1 cellular context compared by ENCODE assay signal in the genomic region with DNA sequence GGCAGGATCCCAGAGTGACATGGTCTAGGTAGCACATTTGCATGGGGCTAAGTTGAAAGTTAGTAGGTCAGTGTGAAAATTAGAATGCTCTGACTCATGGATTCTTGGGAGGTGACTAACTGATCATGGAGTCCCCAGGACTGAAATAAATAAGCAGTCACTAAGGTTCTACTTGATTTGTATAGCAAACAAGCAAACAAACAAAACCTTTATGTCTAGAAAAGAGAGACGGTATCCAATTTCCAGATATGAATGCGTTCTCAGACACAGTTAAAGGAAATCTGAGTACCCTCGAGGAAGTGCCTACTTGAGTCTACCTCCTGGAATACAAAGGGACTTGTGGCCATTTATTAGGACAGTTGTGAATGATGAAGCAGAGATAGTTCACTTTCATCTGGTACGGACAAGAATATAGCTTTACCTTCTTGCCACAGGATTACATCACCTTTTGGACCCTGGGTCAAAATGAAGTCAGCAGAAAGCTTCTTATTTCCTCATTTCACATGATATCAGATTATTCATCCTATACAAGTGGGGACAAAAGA.
TF ChIP-seq lines count a peak whose summit lies in the region.

No MANE protein-coding gene starts in this region.

TF ChIP-seq in K562, 482 proteins besides CTCF, POLR2A, EP300 and RAD21 (continued from another document and continues in another):
- TF ChIP-seq PURB (CRISPR knock-in tag; IDR thresholded peaks at IDR 0.05; ENCODE audit: low read depth) (no peak), MEIS2 (IDR thresholded peaks at IDR 0.05; ENCODE audit: partially characterized antibody) (peak; percentile 38), PHB2 (IDR thresholded peaks at IDR 0.05; ENCODE audit: low read depth) (no peak), GATAD2B (IDR thresholded peaks at IDR 0.05; ENCODE audit: borderline replicate concordance) (no peak), RBM15 (IDR thresholded peaks at IDR 0.05; ENCODE audit: insufficient read depth, low read length) (no peak), ARHGAP35 (IDR thresholded peaks at IDR 0.05; ENCODE audit: partially characterized antibody) (no peak), SP2 (IDR thresholded peaks at IDR 0.05; ENCODE audit: extremely low read depth, low read depth, low read length, poor library complexity, severe bottlenecking) (no peak), SMARCA4 (IDR thresholded peaks at IDR 0.05) (no peak), NCOR1 (IDR thresholded peaks at IDR 0.05) (no peak), PHB (CRISPR knock-in tag; IDR thresholded peaks at IDR 0.05) (no peak), ZNF140 (CRISPR knock-in tag; IDR thresholded peaks at IDR 0.05) (no peak), MIER1 (IDR thresholded peaks at IDR 0.05; ENCODE audit: low read depth) (no peak), TGIF2 (CRISPR knock-in tag; IDR thresholded peaks at IDR 0.05) (no peak), CHD2 (IDR thresholded peaks at IDR 0.05; ENCODE audit: low read depth, low read length) (no peak), SPI1 (IDR thresholded peaks at IDR 0.05; ENCODE audit: borderline replicate concordance, low read depth, low read length) (no peak), ZC3H4 (CRISPR knock-in tag; IDR thresholded peaks at IDR 0.05; ENCODE audit: borderline replicate concordance) (no peak), PCBP1 (IDR thresholded peaks at IDR 0.05; ENCODE audit: low read depth, low read length, poor library complexity, severe bottlenecking) (no peak), ZNF436 (CRISPR knock-in tag; IDR thresholded peaks at IDR 0.05) (no peak), TBP (optimal IDR thresholded peaks at IDR 0.05; ENCODE audit: low read depth, low read length) (no peak), HEY1 (CRISPR knock-in tag; IDR thresholded peaks at IDR 0.05; ENCODE audit: borderline replicate concordance) (no peak), NELFE (IDR thresholded peaks at IDR 0.05; ENCODE audit: insufficient read depth, insufficient read length) (no peak), CBX2 (IDR thresholded peaks at IDR 0.05; ENCODE audit: insufficient read depth, low read length, poor library complexity, severe bottlenecking) (no peak), MAFK (IDR thresholded peaks at IDR 0.05; ENCODE audit: low read length) (no peak; the same call in 1 of the 2 replicates)
- TF ChIP-seq, protein P1, sequence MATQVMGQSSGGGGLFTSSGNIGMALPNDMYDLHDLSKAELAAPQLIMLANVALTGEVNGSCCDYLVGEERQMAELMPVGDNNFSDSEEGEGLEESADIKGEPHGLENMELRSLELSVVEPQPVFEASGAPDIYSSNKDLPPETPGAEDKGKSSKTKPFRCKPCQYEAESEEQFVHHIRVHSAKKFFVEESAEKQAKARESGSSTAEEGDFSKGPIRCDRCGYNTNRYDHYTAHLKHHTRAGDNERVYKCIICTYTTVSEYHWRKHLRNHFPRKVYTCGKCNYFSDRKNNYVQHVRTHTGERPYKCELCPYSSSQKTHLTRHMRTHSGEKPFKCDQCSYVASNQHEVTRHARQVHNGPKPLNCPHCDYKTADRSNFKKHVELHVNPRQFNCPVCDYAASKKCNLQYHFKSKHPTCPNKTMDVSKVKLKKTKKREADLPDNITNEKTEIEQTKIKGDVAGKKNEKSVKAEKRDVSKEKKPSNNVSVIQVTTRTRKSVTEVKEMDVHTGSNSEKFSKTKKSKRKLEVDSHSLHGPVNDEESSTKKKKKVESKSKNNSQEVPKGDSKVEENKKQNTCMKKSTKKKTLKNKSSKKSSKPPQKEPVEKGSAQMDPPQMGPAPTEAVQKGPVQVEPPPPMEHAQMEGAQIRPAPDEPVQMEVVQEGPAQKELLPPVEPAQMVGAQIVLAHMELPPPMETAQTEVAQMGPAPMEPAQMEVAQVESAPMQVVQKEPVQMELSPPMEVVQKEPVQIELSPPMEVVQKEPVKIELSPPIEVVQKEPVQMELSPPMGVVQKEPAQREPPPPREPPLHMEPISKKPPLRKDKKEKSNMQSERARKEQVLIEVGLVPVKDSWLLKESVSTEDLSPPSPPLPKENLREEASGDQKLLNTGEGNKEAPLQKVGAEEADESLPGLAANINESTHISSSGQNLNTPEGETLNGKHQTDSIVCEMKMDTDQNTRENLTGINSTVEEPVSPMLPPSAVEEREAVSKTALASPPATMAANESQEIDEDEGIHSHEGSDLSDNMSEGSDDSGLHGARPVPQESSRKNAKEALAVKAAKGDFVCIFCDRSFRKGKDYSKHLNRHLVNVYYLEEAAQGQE (CRISPR knock-in tag; IDR thresholded peaks at IDR 0.05; ENCODE audit: low read depth): no peak
- TF ChIP-seq, protein P2, sequence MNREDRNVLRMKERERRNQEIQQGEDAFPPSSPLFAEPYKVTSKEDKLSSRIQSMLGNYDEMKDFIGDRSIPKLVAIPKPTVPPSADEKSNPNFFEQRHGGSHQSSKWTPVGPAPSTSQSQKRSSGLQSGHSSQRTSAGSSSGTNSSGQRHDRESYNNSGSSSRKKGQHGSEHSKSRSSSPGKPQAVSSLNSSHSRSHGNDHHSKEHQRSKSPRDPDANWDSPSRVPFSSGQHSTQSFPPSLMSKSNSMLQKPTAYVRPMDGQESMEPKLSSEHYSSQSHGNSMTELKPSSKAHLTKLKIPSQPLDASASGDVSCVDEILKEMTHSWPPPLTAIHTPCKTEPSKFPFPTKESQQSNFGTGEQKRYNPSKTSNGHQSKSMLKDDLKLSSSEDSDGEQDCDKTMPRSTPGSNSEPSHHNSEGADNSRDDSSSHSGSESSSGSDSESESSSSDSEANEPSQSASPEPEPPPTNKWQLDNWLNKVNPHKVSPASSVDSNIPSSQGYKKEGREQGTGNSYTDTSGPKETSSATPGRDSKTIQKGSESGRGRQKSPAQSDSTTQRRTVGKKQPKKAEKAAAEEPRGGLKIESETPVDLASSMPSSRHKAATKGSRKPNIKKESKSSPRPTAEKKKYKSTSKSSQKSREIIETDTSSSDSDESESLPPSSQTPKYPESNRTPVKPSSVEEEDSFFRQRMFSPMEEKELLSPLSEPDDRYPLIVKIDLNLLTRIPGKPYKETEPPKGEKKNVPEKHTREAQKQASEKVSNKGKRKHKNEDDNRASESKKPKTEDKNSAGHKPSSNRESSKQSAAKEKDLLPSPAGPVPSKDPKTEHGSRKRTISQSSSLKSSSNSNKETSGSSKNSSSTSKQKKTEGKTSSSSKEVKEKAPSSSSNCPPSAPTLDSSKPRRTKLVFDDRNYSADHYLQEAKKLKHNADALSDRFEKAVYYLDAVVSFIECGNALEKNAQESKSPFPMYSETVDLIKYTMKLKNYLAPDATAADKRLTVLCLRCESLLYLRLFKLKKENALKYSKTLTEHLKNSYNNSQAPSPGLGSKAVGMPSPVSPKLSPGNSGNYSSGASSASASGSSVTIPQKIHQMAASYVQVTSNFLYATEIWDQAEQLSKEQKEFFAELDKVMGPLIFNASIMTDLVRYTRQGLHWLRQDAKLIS (CRISPR knock-in tag; IDR thresholded peaks at IDR 0.05): no peak
- TF ChIP-seq, protein P3, sequence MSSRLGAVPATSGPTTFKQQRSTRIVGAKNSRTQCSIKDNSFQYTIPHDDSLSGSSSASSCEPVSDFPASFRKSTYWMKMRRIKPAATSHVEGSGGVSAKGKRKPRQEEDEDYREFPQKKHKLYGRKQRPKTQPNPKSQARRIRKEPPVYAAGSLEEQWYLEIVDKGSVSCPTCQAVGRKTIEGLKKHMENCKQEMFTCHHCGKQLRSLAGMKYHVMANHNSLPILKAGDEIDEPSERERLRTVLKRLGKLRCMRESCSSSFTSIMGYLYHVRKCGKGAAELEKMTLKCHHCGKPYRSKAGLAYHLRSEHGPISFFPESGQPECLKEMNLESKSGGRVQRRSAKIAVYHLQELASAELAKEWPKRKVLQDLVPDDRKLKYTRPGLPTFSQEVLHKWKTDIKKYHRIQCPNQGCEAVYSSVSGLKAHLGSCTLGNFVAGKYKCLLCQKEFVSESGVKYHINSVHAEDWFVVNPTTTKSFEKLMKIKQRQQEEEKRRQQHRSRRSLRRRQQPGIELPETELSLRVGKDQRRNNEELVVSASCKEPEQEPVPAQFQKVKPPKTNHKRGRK (tag; IDR thresholded peaks at IDR 0.05): no peak
- TF ChIP-seq, protein P4, sequence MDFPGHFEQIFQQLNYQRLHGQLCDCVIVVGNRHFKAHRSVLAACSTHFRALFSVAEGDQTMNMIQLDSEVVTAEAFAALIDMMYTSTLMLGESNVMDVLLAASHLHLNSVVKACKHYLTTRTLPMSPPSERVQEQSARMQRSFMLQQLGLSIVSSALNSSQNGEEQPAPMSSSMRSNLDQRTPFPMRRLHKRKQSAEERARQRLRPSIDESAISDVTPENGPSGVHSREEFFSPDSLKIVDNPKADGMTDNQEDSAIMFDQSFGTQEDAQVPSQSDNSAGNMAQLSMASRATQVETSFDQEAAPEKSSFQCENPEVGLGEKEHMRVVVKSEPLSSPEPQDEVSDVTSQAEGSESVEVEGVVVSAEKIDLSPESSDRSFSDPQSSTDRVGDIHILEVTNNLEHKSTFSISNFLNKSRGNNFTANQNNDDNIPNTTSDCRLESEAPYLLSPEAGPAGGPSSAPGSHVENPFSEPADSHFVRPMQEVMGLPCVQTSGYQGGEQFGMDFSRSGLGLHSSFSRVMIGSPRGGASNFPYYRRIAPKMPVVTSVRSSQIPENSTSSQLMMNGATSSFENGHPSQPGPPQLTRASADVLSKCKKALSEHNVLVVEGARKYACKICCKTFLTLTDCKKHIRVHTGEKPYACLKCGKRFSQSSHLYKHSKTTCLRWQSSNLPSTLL (IDR thresholded peaks at IDR 0.05): no peak
- TF ChIP-seq, protein P5, sequence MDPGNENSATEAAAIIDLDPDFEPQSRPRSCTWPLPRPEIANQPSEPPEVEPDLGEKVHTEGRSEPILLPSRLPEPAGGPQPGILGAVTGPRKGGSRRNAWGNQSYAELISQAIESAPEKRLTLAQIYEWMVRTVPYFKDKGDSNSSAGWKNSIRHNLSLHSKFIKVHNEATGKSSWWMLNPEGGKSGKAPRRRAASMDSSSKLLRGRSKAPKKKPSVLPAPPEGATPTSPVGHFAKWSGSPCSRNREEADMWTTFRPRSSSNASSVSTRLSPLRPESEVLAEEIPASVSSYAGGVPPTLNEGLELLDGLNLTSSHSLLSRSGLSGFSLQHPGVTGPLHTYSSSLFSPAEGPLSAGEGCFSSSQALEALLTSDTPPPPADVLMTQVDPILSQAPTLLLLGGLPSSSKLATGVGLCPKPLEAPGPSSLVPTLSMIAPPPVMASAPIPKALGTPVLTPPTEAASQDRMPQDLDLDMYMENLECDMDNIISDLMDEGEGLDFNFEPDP (CRISPR knock-in tag; IDR thresholded peaks at IDR 0.05): no peak
- TF ChIP-seq, protein P6, sequence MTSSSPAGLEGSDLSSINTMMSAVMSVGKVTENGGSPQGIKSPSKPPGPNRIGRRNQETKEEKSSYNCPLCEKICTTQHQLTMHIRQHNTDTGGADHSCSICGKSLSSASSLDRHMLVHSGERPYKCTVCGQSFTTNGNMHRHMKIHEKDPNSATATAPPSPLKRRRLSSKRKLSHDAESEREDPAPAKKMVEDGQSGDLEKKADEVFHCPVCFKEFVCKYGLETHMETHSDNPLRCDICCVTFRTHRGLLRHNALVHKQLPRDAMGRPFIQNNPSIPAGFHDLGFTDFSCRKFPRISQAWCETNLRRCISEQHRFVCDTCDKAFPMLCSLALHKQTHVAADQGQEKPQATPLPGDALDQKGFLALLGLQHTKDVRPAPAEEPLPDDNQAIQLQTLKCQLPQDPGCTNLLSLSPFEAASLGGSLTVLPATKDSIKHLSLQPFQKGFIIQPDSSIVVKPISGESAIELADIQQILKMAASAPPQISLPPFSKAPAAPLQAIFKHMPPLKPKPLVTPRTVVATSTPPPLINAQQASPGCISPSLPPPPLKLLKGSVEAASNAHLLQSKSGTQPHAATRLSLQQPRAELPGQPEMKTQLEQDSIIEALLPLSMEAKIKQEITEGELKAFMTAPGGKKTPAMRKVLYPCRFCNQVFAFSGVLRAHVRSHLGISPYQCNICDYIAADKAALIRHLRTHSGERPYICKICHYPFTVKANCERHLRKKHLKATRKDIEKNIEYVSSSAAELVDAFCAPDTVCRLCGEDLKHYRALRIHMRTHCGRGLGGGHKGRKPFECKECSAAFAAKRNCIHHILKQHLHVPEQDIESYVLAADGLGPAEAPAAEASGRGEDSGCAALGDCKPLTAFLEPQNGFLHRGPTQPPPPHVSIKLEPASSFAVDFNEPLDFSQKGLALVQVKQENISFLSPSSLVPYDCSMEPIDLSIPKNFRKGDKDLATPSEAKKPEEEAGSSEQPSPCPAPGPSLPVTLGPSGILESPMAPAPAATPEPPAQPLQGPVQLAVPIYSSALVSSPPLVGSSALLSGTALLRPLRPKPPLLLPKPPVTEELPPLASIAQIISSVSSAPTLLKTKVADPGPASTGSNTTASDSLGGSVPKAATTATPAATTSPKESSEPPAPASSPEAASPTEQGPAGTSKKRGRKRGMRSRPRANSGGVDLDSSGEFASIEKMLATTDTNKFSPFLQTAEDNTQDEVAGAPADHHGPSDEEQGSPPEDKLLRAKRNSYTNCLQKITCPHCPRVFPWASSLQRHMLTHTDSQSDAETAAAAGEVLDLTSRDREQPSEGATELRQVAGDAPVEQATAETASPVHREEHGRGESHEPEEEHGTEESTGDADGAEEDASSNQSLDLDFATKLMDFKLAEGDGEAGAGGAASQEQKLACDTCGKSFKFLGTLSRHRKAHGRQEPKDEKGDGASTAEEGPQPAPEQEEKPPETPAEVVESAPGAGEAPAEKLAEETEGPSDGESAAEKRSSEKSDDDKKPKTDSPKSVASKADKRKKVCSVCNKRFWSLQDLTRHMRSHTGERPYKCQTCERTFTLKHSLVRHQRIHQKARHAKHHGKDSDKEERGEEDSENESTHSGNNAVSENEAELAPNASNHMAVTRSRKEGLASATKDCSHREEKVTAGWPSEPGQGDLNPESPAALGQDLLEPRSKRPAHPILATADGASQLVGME (CRISPR knock-in tag; IDR thresholded peaks at IDR 0.05): no peak
- TF ChIP-seq, protein P7, sequence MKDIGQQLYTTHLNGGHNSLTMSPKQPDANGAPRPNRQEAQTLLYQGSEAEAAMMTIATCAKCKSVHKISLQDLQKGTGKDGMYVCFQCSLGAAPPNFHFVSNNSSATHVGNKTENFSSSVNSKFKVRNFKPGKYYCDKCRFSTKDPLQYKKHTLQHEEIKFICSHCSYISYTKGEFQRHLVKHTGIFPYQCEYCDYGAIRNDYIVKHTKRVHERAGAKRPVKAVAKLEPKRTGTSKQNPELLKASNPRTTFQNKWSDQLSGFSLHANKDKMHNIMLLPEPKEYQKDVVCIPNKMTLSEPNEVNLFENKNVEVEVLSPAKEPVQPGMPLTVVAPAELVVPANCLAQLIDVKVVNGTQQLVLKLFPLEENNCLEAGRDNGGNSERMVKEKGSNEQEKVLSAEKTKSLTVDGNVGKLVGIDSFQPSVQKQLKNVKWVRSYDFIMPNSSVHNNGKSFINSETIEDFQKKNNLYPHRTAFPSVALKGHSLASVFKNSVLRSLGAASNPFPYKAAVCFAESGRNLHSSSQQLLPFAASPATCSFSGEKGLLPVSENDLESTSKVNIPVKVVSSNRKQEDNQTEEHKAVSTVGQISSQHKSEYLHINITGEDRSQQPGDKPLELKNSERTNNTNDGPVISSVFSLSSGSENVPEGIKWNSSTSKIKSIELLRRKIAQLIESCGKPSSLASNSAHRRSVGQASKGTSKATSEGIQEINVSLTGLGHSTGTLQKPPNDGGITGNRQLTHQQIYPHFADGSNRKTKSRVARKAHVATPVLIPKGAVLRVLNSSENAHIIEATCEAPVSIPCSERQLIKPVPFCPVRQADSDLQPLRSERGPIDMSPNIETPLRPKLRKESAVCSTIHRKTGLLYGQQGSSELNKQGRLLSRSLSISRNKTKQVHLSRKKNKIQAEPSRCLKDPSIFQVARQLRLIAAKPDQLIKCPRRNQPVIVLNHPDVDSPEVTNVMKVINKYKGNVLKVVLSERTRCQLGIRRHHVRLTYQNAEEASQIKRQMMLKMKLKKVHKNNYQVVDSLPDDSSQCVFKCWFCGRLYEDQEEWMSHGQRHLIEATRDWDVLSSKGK (CRISPR knock-in tag; IDR thresholded peaks at IDR 0.05): no peak
- TF ChIP-seq, protein P8, sequence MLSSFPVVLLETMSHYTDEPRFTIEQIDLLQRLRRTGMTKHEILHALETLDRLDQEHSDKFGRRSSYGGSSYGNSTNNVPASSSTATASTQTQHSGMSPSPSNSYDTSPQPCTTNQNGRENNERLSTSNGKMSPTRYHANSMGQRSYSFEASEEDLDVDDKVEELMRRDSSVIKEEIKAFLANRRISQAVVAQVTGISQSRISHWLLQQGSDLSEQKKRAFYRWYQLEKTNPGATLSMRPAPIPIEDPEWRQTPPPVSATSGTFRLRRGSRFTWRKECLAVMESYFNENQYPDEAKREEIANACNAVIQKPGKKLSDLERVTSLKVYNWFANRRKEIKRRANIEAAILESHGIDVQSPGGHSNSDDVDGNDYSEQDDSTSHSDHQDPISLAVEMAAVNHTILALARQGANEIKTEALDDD (IDR thresholded peaks at IDR 0.05): peak; percentile 71
